ENCODE assay signal across 7 cellular contexts in the genomic region with DNA sequence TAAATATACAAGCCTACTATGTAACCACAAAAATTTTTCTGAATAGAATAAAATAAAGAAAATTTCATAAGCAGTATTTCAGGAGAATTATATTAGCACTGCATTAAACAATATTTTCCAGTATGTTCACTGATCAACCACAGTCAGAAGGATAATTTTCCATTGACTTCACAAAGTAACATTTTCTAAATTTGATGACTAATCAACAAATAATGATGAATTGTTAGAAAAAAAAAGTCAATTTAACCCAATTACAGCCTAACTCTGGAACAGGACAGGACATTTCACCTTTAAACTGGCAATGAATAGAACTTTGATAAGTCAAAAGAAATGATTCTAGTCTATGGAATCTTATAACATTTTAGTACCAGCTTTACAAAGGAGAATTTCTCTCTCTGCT.
"Had no signal": no experiment of that assay in that cellular context is flagged by ENCODE, and none has a peak within 500 bp of the region (broad histone marks: within the 10 kb centered on the region; RNA-seq: fewer than 3 reads in every experiment).

No MANE protein-coding gene starts in this region.

- FAIRE-seq: HTR-8/SVneo had no signal

- H3K27ac ChIP-seq: HL-60, KMS-11 had no signal

- DNase-seq: Karpas-422, Kasumi-1, KBM-7, KG1 had no signal

- H3K4me2 ChIP-seq: KMS-11 had no signal

- H3K9ac ChIP-seq: KMS-11 had no signal
